ENCODE assay signal across 15 cellular contexts in the genomic region with DNA sequence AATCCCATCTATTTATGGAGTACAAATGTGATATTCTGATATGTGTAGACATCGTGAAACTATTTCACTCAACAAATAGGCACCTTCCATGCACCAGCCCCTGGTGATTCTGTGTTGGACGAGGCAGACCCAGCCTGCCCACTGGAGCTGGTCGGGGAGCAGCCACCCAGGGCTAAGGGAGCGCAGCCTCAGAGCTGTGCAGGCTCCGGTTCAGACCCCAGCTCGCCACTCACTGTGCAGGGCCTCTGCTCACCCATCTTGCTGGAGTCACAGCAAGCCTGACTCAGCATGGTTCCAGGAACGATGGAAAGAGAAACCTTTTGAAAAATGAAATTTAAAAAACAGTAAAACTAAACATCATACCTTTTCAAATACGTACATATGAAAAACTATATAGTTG. TPM values are rescaled to one million over a fixed set of nuclear protein-coding genes. Genes with fewer than 3 reads are reported as not detected.
A peak's percentile ranks its signal among the peaks of the same experiment; 100 is the strongest.
DNase-seq lines count a peak whose midpoint lies in the region; ATAC-seq and TF ChIP-seq lines count a peak whose summit lies in the region.
"Had no signal": no experiment of that assay in that cellular context is flagged by ENCODE, and none has a peak within 500 bp of the region (broad histone marks: within the 10 kb centered on the region; RNA-seq: fewer than 3 reads in every experiment).

No MANE protein-coding gene starts in this region.

- H3K36me3 ChIP-seq in lung (ENCODE audit: control insufficient read depth in 2 of 2, insufficient read depth in 2 of 2, low read length in 2 of 2) = no peaks in the 10 kb centered on the region
- H3K36me3 ChIP-seq in upper lobe of right lung = no peaks in the 10 kb centered on the region
- no peaks in the 10 kb centered on the region for H3K36me3 ChIP-seq in CD4-positive, alpha-beta memory T cell (ENCODE audit: insufficient read depth, low read length)
- H3K36me3 ChIP-seq: BLaER1 treated with 17β-estradiol and CSF1 and Interleukin-3, amounts not matched to agents 10 nM and 100 nM had no signal

- no peaks in the 10 kb centered on the region for H3K36me3 Mint-ChIP-seq in CD4-positive, alpha-beta memory T cell
- H3K36me3 Mint-ChIP-seq: CD4-positive, CD25-positive, alpha-beta regulatory T cell had no signal

- no peak for ATAC-seq in lung (ENCODE audit: insufficient read depth, low FRiP score)
- no peak for ATAC-seq in upper lobe of right lung
- ATAC-seq: GM12878 had no signal

- peaks cover 0 to 4% of the 10 kb centered on the region in 2 donors for H3K9me3 ChIP-seq in lung (ENCODE audit: control insufficient read depth in 2 of 2, insufficient read depth in 1 of 2, low read length in 1 of 2)
- no peaks in the 10 kb centered on the region for H3K9me3 ChIP-seq in upper lobe of right lung
- H3K9me3 ChIP-seq in CD4-positive, alpha-beta memory T cell (ENCODE audit: control insufficient read depth in 1 of 2, low read length in 2 of 2) = no peaks in the 10 kb centered on the region
- H3K9me3 ChIP-seq: BLaER1 treated with 17β-estradiol and CSF1 and Interleukin-3, amounts not matched to agents 10 nM and 100 nM had no signal

- H3K27ac Mint-ChIP-seq in CD4-positive, alpha-beta memory T cell = no peak overlapping the region
- H3K27ac Mint-ChIP-seq: CD4-positive, CD25-positive, alpha-beta regulatory T cell had no signal

- H3K27me3 Mint-ChIP-seq in CD4-positive, alpha-beta memory T cell = peaks cover 3 to 14% of the 10 kb centered on the region in 2 donors

- no peak overlapping the region for H3K27ac ChIP-seq in coronary artery
- H3K27ac ChIP-seq in lung (ENCODE audit: low read depth in 1 of 2, low read length in 1 of 2) = no peak overlapping the region
- H3K27ac ChIP-seq in upper lobe of right lung = no peak overlapping the region
- H3K27ac ChIP-seq in CD4-positive, alpha-beta memory T cell (ENCODE audit: low read depth, low read length) = no peak overlapping the region
- H3K27ac ChIP-seq: BLaER1 treated with 17β-estradiol and CSF1 and Interleukin-3, amounts not matched to agents 10 nM and 100 nM; GM23248; HL-60 had no signal

- H3K9me3 Mint-ChIP-seq in CD4-positive, alpha-beta memory T cell = no peaks in the 10 kb centered on the region
- H3K9me3 Mint-ChIP-seq: CD4-positive, CD25-positive, alpha-beta regulatory T cell had no signal

- H3K4me3 ChIP-seq in coronary artery = no peak overlapping the region
- no peak overlapping the region for H3K4me3 ChIP-seq in lung
- H3K4me3 ChIP-seq in upper lobe of right lung = no peak overlapping the region
- H3K4me3 ChIP-seq in CD4-positive, alpha-beta memory T cell (ENCODE audit: low read length in 2 of 2) = no peak overlapping the region
- H3K4me3 ChIP-seq: BLaER1 treated with 17β-estradiol and CSF1 and Interleukin-3, amounts not matched to agents 10 nM and 100 nM; GM12878; GM23248 had no signal

- peak; percentile 55 for DNase-seq in activated effector memory CD4-positive, alpha-beta T cell treated with anti-CD3 and anti-CD28 coated beads, Interleukin-2, amount 50 U/mL, for 16 hours
- DNase-seq in activated effector memory CD4-positive, alpha-beta T cell treated with Interleukin-2 at 50 U/mL for 16 hours = no peak
- DNase-seq in coronary artery (ENCODE audit: low spot score) (peak; percentile 28), lung (ENCODE audit: low spot score) (peak; percentile 18), upper lobe of right lung (peak; percentile 39), NCI-H1105 (lab: John Stamatoyannopoulos, UW) (no peak)
- DNase-seq in CD4-positive, alpha-beta memory T cell = no peak
- DNase-seq: 8988T; CD4-positive, CD25-positive, alpha-beta regulatory T cell; DMS79; GM23248 had no signal

- no peak for TF ChIP-seq CTCF in coronary artery (IDR thresholded peaks at IDR 0.05)
- no peak for TF ChIP-seq CTCF in lung (IDR thresholded peaks at IDR 0.05; ENCODE audit: control extremely low read depth, extremely low read depth)
- no peak for TF ChIP-seq CTCF in upper lobe of right lung (IDR thresholded peaks at IDR 0.05)

- 76 to 80% methylated on average over 8 of the region's 8 CpGs for WGBS in lung, 2 donors

- intact Hi-C loops in upper lobe of right lung (cut with DNase I) = no loop called here
- intact Hi-C loops in CD4-positive, alpha-beta memory T cell (cut with micrococcal nuclease) = no loop called here

- H3K4me1 ChIP-seq in lung (ENCODE audit: control insufficient read depth in 2 of 2, insufficient read depth in 2 of 2, low read length in 2 of 2) (peaks cover 0 to 2% of the 10 kb centered on the region in 2 donors), upper lobe of right lung (no peaks in the 10 kb centered on the region)
- H3K4me1 ChIP-seq in CD4-positive, alpha-beta memory T cell (ENCODE audit: insufficient read depth, low read length) = peaks cover 5% of the 10 kb centered on the region
- H3K4me1 ChIP-seq: BLaER1 treated with 17β-estradiol and CSF1 and Interleukin-3, amounts not matched to agents 10 nM and 100 nM had no signal

- H3K27me3 ChIP-seq in lung (ENCODE audit: control insufficient read depth, insufficient read depth) (no peaks in the 10 kb centered on the region), upper lobe of right lung (peaks cover 14% of the 10 kb centered on the region)
- no peaks in the 10 kb centered on the region for H3K27me3 ChIP-seq in CD4-positive, alpha-beta memory T cell (ENCODE audit: insufficient read depth, low read length)
- H3K27me3 ChIP-seq: BLaER1 treated with 17β-estradiol and CSF1 and Interleukin-3, amounts not matched to agents 10 nM and 100 nM had no signal

- CTCF ChIA-PET in CD4-positive, alpha-beta memory T cell (lab: Charles Lee; ENCODE audit: partially characterized antibody) = no interaction called here

- POLR2A ChIA-PET in CD4-positive, alpha-beta memory T cell (lab: Charles Lee; ENCODE audit: partially characterized antibody) = no interaction called here

- H3K4me3 Mint-ChIP-seq in CD4-positive, alpha-beta memory T cell = no peak overlapping the region
- H3K4me3 Mint-ChIP-seq: CD4-positive, CD25-positive, alpha-beta regulatory T cell had no signal

- H3K4me1 Mint-ChIP-seq in CD4-positive, alpha-beta memory T cell = peaks cover 0 to 14% (median 3%) of the 10 kb centered on the region in 4 donors

RNA-seq across cellular contexts. Expression of a gene that starts 52.3 kb away (rescaled TPM):
- total RNA-seq in lung (1 to 10 TPM; 1.0 to 2.3 TPM), upper lobe of right lung (2.4 TPM)
- under 1 TPM; 0.20 to 0.29 TPM for polyA plus RNA-seq in lung
- 100 to 1,000 TPM; 163 to 165 TPM for total RNA-seq in CD4-positive, alpha-beta memory T cell
- 10 to 100 TPM in 1 of 2 donors, 1 to 10 TPM in 1; 2.6 to 11.6 TPM for polyA plus RNA-seq in CD4-positive, alpha-beta memory T cell
- total RNA-seq: G401, GM23248 had no signal
- polyA plus RNA-seq: GM23248 had no signal

Comparison
In these comparisons a context has a peak if more than half of its experiments do, and no peak if none do; other contexts are left out.
1. DNase-seq: peak in activated effector memory CD4-positive, alpha-beta T cell treated with anti-CD3 and anti-CD28 coated beads, Interleukin-2, amount 50 U/mL, for 16 hours (single experiment), coronary artery (single experiment), lung (single experiment) and upper lobe of right lung (single experiment); none in activated effector memory CD4-positive, alpha-beta T cell treated with Interleukin-2 at 50 U/mL for 16 hours (single experiment), NCI-H1105 (single experiment) and CD4-positive, alpha-beta memory T cell (0 of 5).
2. RNA of a gene that starts 52.3 kb away (total RNA-seq): 163 to 165 TPM in CD4-positive, alpha-beta memory T cell; 2.4 TPM in upper lobe of right lung (single experiment) and 1.0 to 2.3 TPM in lung; every median in the first group is over 10 times any median in the second.